Comparison of ENCODE assay signal across 8 cellular contexts in the genomic region with DNA sequence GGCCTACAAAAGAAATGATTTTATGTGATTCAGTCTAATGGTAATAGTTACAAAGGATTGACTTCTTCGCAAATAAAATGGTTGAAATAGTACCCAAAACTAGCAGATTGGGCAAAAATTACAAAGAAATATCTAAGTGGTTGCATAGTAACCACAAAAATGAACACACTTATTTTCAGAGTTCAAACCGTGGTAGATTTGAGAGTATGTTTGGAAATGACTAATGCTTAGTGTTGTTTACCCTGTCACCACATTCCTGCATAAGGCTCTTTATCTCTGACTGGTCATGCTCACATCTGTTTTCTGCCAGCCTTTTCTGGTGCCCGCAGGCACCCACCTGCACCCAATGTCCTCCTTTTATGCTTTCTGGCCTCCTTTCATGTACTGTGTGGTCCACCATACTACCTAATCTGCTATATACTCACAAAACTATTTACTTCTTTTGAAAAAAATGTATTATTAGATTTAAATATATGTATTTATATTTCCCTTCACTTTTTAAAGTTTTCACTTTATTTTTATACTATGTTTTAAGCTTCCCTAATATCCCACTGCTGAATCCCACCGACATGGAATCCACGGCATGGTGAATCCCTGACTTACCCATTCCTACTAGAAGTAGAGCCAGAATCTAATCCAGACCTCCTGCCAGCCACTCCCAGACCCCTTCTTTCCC.
DNase-seq lines count a peak whose midpoint lies in the region; ATAC-seq lines count a peak whose summit lies in the region.

No MANE protein-coding gene starts in this region.

- peak; percentile 92 for ATAC-seq in GM18867 (IDR thresholded peaks at IDR 0.05; ENCODE audit: unreplicated experiment)
- peak; percentile 86 for ATAC-seq in HG03045 (IDR thresholded peaks at IDR 0.05; ENCODE audit: unreplicated experiment)

- H3K27ac ChIP-seq in ACC112 (ENCODE audit: low read depth, low read length): peak overlapping the region; percentile 73

- no peaks in the 10 kb centered on the region for H3K79me2 ChIP-seq in ACC112 (ENCODE audit: control insufficient read depth, insufficient read depth, low read length, unreplicated experiment)

- H3K4me3 ChIP-seq in ACC112 (ENCODE audit: low read depth, low read length): no peak overlapping the region

- H3K4me1 ChIP-seq in ACC112 (ENCODE audit: control insufficient read depth, insufficient read depth, low read length, unreplicated experiment): peaks cover 49% of the 10 kb centered on the region

- no peaks in the 10 kb centered on the region for H3K36me3 ChIP-seq in ACC112 (ENCODE audit: insufficient read depth, low read length)

- no peak overlapping the region for H2AFZ ChIP-seq in ACC112 (ENCODE audit: low read length, unreplicated experiment)

- DNase-seq in RPMI8226 (peak; percentile 85), NCI-H69 (lab: John Stamatoyannopoulos, UW) (no peak), middle frontal gyrus (ENCODE audit: extremely low spot score, low spot score) (no peak)
- DNase-seq in effector CD4-positive, alpha-beta T cell: peak; percentile 38
- DNase-seq in stimulated activated naive CD4-positive, alpha-beta T cell treated with Interleukin-2 at 50 U/mL for 16 hours (lab: John Stamatoyannopoulos, UW): peak; percentile 21

- H3K27me3 ChIP-seq in ACC112 (ENCODE audit: insufficient read depth, low read length): no peaks in the 10 kb centered on the region

Comparison
In these comparisons a context has a peak if more than half of its experiments do, and no peak if none do; other contexts are left out.
1. DNase-seq: peak in RPMI8226 (single experiment), effector CD4-positive, alpha-beta T cell (single experiment) and stimulated activated naive CD4-positive, alpha-beta T cell treated with Interleukin-2 at 50 U/mL for 16 hours (single experiment); none in NCI-H69 (single experiment) and middle frontal gyrus (single experiment).